ENCODE assay signal across 8 cellular contexts in genomic region chr1:91582431-91582921, GRCh38.
A peak's percentile ranks its signal among the peaks of the same experiment; 100 is the strongest.
DNase-seq lines count a peak whose midpoint lies in the region; ATAC-seq and TF ChIP-seq lines count a peak whose summit lies in the region.

No MANE protein-coding gene starts in this region.

- H3K27me3 Mint-ChIP-seq in nephron progenitor cell (ENCODE audit: low read depth, poor library complexity), result peaks cover 6% of the 10 kb centered on the region

- no peaks in the 10 kb centered on the region for H4K20me1 ChIP-seq in PC-9 (ENCODE audit: insufficient read depth)

- H3K27ac Mint-ChIP-seq in nephron progenitor cell, result no peak overlapping the region

- H3K4me3 Mint-ChIP-seq in nephron progenitor cell, result no peak overlapping the region

- peaks cover 48% of the 10 kb centered on the region for H3K4me1 Mint-ChIP-seq in nephron progenitor cell

- H3K4me3 ChIP-seq in PC-9 (no peak overlapping the region), epithelial cell of proximal tubule (ENCODE audit: low read depth, low read length) (no peak overlapping the region), retinal pigment epithelial cell (ENCODE audit: low read length) (no peak overlapping the region)

- H3K36me3 Mint-ChIP-seq in nephron progenitor cell (ENCODE audit: low read depth), result no peaks in the 10 kb centered on the region

- CTCF ChIA-PET in PC-9 (lab: Charles Lee), result no interaction called here

- in situ Hi-C loops in G401 (cut with HindIII; ENCODE audit: low sequenced_read_pairs), result no loop called here

- DNase-seq in G401 (ENCODE audit: low spot score) (peak; percentile 15), PC-9 (peak in 1 of 2 experiments; percentile 84), epithelial cell of proximal tubule (ENCODE audit: low read depth) (peak; percentile 91), retinal pigment epithelial cell (ENCODE audit: low read depth) (peak; percentile 69), nephron progenitor cell (no peak), HUDEP-2 (lab: John Stamatoyannopoulos, UW; ENCODE audit: unreplicated experiment in 76 of 76) (no peak)

- BruUV-seq in PC-9 (replicated peaks; lab: Mats Ljungman, UMichigan), result no TSS peak

- no peak for ATAC-seq in HG02623 (IDR thresholded peaks at IDR 0.05; ENCODE audit: unreplicated experiment)
- ATAC-seq in GM18858 (IDR thresholded peaks at IDR 0.05; ENCODE audit: unreplicated experiment), result no peak

- H3K9me2 ChIP-seq in PC-9 (ENCODE audit: insufficient read depth), result peaks cover 8% of the 10 kb centered on the region; the same call in 1 of the 2 replicates

- H3K9me3 ChIP-seq in PC-9 (ENCODE audit: insufficient read depth, low read depth), result no peaks in the 10 kb centered on the region

- TF ChIP-seq CTCF in PC-9 (conservative IDR thresholded peaks at IDR 0.05) (no peak), epithelial cell of proximal tubule (conservative IDR thresholded peaks at IDR 0.05; ENCODE audit: low read depth, low read length) (no peak), retinal pigment epithelial cell (conservative IDR thresholded peaks at IDR 0.05; ENCODE audit: low read depth, low read length) (no peak), nephron progenitor cell (IDR thresholded peaks at IDR 0.05) (no peak)

- peaks cover 6% of the 10 kb centered on the region for H3K4me1 ChIP-seq in PC-9 (replicated peaks; ENCODE audit: insufficient read depth)

- intact Hi-C loops in PC-9 (cut with micrococcal nuclease; ENCODE audit: unreplicated experiment), result loop anchor here (10.0 kb wide), 1 partner anchor 48 kb away; no protein-coding TSS in a partner anchor

- no peak overlapping the region for H2AFZ ChIP-seq in PC-9

- H3F3A ChIP-seq in PC-9 (ENCODE audit: insufficient read depth, low read depth), result no peaks in the 10 kb centered on the region

- H3K79me2 ChIP-seq in PC-9 (ENCODE audit: low read depth), result no peaks in the 10 kb centered on the region

- H3K4me2 ChIP-seq in PC-9, result peak overlapping the region; percentile 10; the same call in 1 of the 2 replicates

- H3K9me3 Mint-ChIP-seq in nephron progenitor cell, result no peaks in the 10 kb centered on the region

- POLR2A ChIA-PET in PC-9 (lab: Charles Lee; ENCODE audit: unreplicated experiment), result no interaction called here

- H3K27me3 ChIP-seq in PC-9 (ENCODE audit: insufficient read depth, low read depth), result no peaks in the 10 kb centered on the region

- no peaks in the 10 kb centered on the region for H3K36me3 ChIP-seq in PC-9 (ENCODE audit: low read depth)

- H3K27ac ChIP-seq in PC-9, result peak overlapping the region; percentile 65

Comparison
In these comparisons a context has a peak if more than half of its experiments do, and no peak if none do; other contexts are left out.
1. DNase-seq: peak in G401 (single experiment), epithelial cell of proximal tubule (single experiment) and retinal pigment epithelial cell (single experiment); none in nephron progenitor cell (single experiment) and HUDEP-2 (0 of 76).